18 cellular contexts compared by ENCODE assay signal in genomic region chr5:170576602-170577584, GRCh38.
A peak's percentile ranks its signal among the peaks of the same experiment; 100 is the strongest.
DNase-seq lines count a peak whose midpoint lies in the region; ATAC-seq and FAIRE-seq lines count a peak whose summit lies in the region.
"Had no signal": no experiment of that assay in that cellular context is flagged by ENCODE, and none has a peak within 500 bp of the region (broad histone marks: within the 10 kb centered on the region; RNA-seq: fewer than 3 reads in every experiment).

No MANE protein-coding gene starts in this region.

- FAIRE-seq in HTR-8/SVneo (lab: Jason Lieb, UNC) = no peak
- FAIRE-seq: GM18507 had no signal

- DNase-seq in AG20443 (ENCODE audit: low spot score) (peak; percentile 29), RPMI8226 (peak; percentile 18), fibroblast of the conjunctiva (ENCODE audit: low read depth) (peak; percentile 4), HTR-8/SVneo (ENCODE audit: insufficient read length, low spot score) (no peak), medulla oblongata (ENCODE audit: extremely low spot score) (no peak)
- no peak for DNase-seq in central memory CD4-positive, alpha-beta T cell
- DNase-seq: activated CD4-positive, alpha-beta T cell treated with anti-CD3 and anti-CD28 coated beads, Interleukin-2, amount 50 U/mL, for 48 hours; activated naive CD4-positive, alpha-beta T cell treated with anti-CD3 and anti-CD28 coated beads, Interleukin-2, amount 50 U/mL, for 16 hours; activated T-cell treated with anti-CD3 and anti-CD28 coated beads, Interleukin-2, amount 50 U/mL, for 1 hour; body of pancreas; CD4-positive, CD25-positive, alpha-beta regulatory T cell; HFFc6; mesendoderm; NCI-H2081; stimulated activated naive CD4-positive, alpha-beta T cell had no signal

- ATAC-seq in HG02678 (IDR thresholded peaks at IDR 0.05; ENCODE audit: unreplicated experiment) = peak; percentile 49
- no peak for ATAC-seq in GM18873 (IDR thresholded peaks at IDR 0.05; ENCODE audit: low FRiP score, unreplicated experiment)
- ATAC-seq: body of pancreas had no signal

Comparison
In these comparisons a context has a peak if more than half of its experiments do, and no peak if none do; other contexts are left out.
1. DNase-seq: peak in AG20443 (single experiment), RPMI8226 (single experiment) and fibroblast of the conjunctiva (single experiment); none in HTR-8/SVneo (single experiment), medulla oblongata (single experiment) and central memory CD4-positive, alpha-beta T cell (single experiment).